In genomic region chr1:67791686-67792475, GRCh38 we compare ENCODE assay signal across 9 cellular contexts. TPM values are rescaled to one million over a fixed set of nuclear protein-coding genes. Genes with fewer than 3 reads are reported as not detected.
DNase-seq lines count a peak whose midpoint lies in the region; ATAC-seq and TF ChIP-seq lines count a peak whose summit lies in the region.
"Had no signal": no experiment of that assay in that cellular context is flagged by ENCODE, and none has a peak within 500 bp of the region (broad histone marks: within the 10 kb centered on the region; RNA-seq: fewer than 3 reads in every experiment).

No MANE protein-coding gene starts in this region.

- peak overlapping the region; percentile 15 to 62 for H3K27ac ChIP-seq in breast epithelium

- H3K4me1 Mint-ChIP-seq in type B pancreatic cell (ENCODE audit: unreplicated experiment) = peaks cover 31% of the 10 kb centered on the region

- intact Hi-C loops in breast epithelium (cut with DNase I; ENCODE audit: low total_unique reads) = loop anchor here (1.0 kb wide), 1 partner anchor 11 kb away; no protein-coding TSS in a partner anchor

- no peaks in the 10 kb centered on the region for H3K27me3 ChIP-seq in breast epithelium

- no peaks in the 10 kb centered on the region for H3K27me3 Mint-ChIP-seq in type B pancreatic cell

- H3K4me3 Mint-ChIP-seq in type B pancreatic cell = no peak overlapping the region

- no peaks in the 10 kb centered on the region for H3K4me1 ChIP-seq in breast epithelium

- peak; percentile 92 for DNase-seq in HT1080 (ENCODE audit: low read depth)
- no peak for DNase-seq in breast epithelium (ENCODE audit: low spot score in 2 of 2)
- peak; percentile 98 for DNase-seq in kidney glomerular epithelial cell (lab: John Stamatoyannopoulos, UW)
- DNase-seq in type B pancreatic cell (ENCODE audit: extremely low spot score, unreplicated experiment) = no peak
- DNase-seq in Ammon's horn (ENCODE audit: low spot score) = no peak
- DNase-seq: activated T-cell treated with anti-CD3 and anti-CD28 coated beads for 4 hours had no signal

- no peaks in the 10 kb centered on the region for H3K9me3 Mint-ChIP-seq in type B pancreatic cell

- peak overlapping the region; percentile 17 for H3K27ac Mint-ChIP-seq in type B pancreatic cell

- ATAC-seq in HG02973 (IDR thresholded peaks at IDR 0.05; ENCODE audit: unreplicated experiment) = no peak
- no peak for ATAC-seq in GM18909 (IDR thresholded peaks at IDR 0.05; ENCODE audit: poor library complexity, unreplicated experiment)
- no peak for ATAC-seq in HG03432 (IDR thresholded peaks at IDR 0.05; ENCODE audit: unreplicated experiment)

- peaks cover 5% of the 10 kb centered on the region for H3K36me3 Mint-ChIP-seq in type B pancreatic cell

- H3K36me3 ChIP-seq in breast epithelium = no peaks in the 10 kb centered on the region

- H3K4me3 ChIP-seq in breast epithelium = no peak overlapping the region

- H3K9me3 ChIP-seq in breast epithelium = no peaks in the 10 kb centered on the region

- no peak for TF ChIP-seq POLR2A in breast epithelium (IDR thresholded peaks at IDR 0.05)

- no peak for TF ChIP-seq CTCF in breast epithelium (IDR thresholded peaks at IDR 0.05)
- TF ChIP-seq CTCF in type B pancreatic cell (conservative IDR thresholded peaks at IDR 0.05) = no peak

RNA-seq across cellular contexts. Expression of gene GNG12, which starts 41.4 kb away (rescaled TPM):
- total RNA-seq in HT1080 (2014; rRNA removed; shearing (Covaris generic)) = 115 and 144 TPM in 2 replicates
- 145 and 181 TPM in 2 replicates for polyA plus RNA-seq in HT1080 (2015; cell fraction: cytosol; rRNA removed)
- 71.5 and 78.6 TPM in 2 replicates for polyA plus RNA-seq in HT1080 (2015; cell fraction: nucleus; rRNA removed)
- total RNA-seq in breast epithelium = 100 to 1,000 TPM in 1 of 3 donors, 10 to 100 TPM in 2; 82.1 to 100 (median 87.5) TPM
- total RNA-seq in type B pancreatic cell (ENCODE audit: low replicate concordance) = 17.9 and 23.2 TPM in 2 replicates

Comparison
In these comparisons a context has a peak if more than half of its experiments do, and no peak if none do; other contexts are left out.
1. DNase-seq: peak in HT1080 (single experiment) and kidney glomerular epithelial cell (single experiment); none in breast epithelium (0 of 2), type B pancreatic cell (single experiment) and Ammon's horn (single experiment).